ENCODE assay signal across 2 cellular contexts in genomic region chr4:24547979-24548378, GRCh38.
TF ChIP-seq lines count a peak whose summit lies in the region.

No MANE protein-coding gene starts in this region.

TF ChIP-seq in GM23338, 12 proteins besides CTCF, POLR2A, EP300 and RAD21:
- TF ChIP-seq ZNF462 (CRISPR knock-in tag; IDR thresholded peaks at IDR 0.05) (no peak), JUNB (IDR thresholded peaks at IDR 0.05; ENCODE audit: unreplicated experiment) (no peak), REST (IDR thresholded peaks at IDR 0.05; ENCODE audit: unreplicated experiment) (no peak), EZH2 (IDR thresholded peaks at IDR 0.05; ENCODE audit: low read depth, unreplicated experiment) (no peak), CREB1 (CRISPR knock-in tag; IDR thresholded peaks at IDR 0.05; ENCODE audit: low read depth) (no peak), ZNF114 (CRISPR knock-in tag; IDR thresholded peaks at IDR 0.05) (no peak), ETS1 (IDR thresholded peaks at IDR 0.05) (no peak), ZNF331 (CRISPR knock-in tag; IDR thresholded peaks at IDR 0.05; ENCODE audit: low read depth) (no peak), EZH2phosphoT487 (IDR thresholded peaks at IDR 0.05; ENCODE audit: unreplicated experiment) (no peak), POLR2AphosphoS5 (IDR thresholded peaks at IDR 0.05; ENCODE audit: low read depth) (no peak), STAT1 (IDR thresholded peaks at IDR 0.05; ENCODE audit: unreplicated experiment) (no peak), NANOG (IDR thresholded peaks at IDR 0.05; ENCODE audit: borderline replicate concordance) (no peak)

TF ChIP-seq in WTC11, 78 proteins besides CTCF, POLR2A, EP300 and RAD21:
- TF ChIP-seq ZNF138 (CRISPR knock-in tag; conservative IDR thresholded peaks at IDR 0.05), result no peak
- TF ChIP-seq GABPB1 (CRISPR knock-in tag; IDR thresholded peaks at IDR 0.05), result no peak
- no peak for TF ChIP-seq STAT6 (CRISPR knock-in tag; conservative IDR thresholded peaks at IDR 0.05; ENCODE audit: low read depth)
- no peak for TF ChIP-seq TEAD4 (CRISPR knock-in tag; IDR thresholded peaks at IDR 0.05)
- TF ChIP-seq ZNF532 (CRISPR knock-in tag; IDR thresholded peaks at IDR 0.05; ENCODE audit: borderline replicate concordance), result no peak
- no peak for TF ChIP-seq ZNF425 (CRISPR knock-in tag; conservative IDR thresholded peaks at IDR 0.05)
- TF ChIP-seq TEAD1 (CRISPR knock-in tag; IDR thresholded peaks at IDR 0.05), result no peak
- no peak for TF ChIP-seq CDX4 (CRISPR knock-in tag; IDR thresholded peaks at IDR 0.05; ENCODE audit: borderline replicate concordance)
- TF ChIP-seq ZNF416 (CRISPR knock-in tag; IDR thresholded peaks at IDR 0.05), result no peak
- TF ChIP-seq ATF1 (CRISPR knock-in tag; IDR thresholded peaks at IDR 0.05), result no peak
- no peak for TF ChIP-seq JUN (CRISPR knock-in tag; IDR thresholded peaks at IDR 0.05)
- TF ChIP-seq USF2 (CRISPR knock-in tag; IDR thresholded peaks at IDR 0.05), result no peak
- TF ChIP-seq ZNF121 (CRISPR knock-in tag; IDR thresholded peaks at IDR 0.05), result no peak
- no peak for TF ChIP-seq FOXJ3 (CRISPR knock-in tag; IDR thresholded peaks at IDR 0.05; ENCODE audit: borderline replicate concordance)
